ENCODE assay signal across 8 cellular contexts in the genomic region with DNA sequence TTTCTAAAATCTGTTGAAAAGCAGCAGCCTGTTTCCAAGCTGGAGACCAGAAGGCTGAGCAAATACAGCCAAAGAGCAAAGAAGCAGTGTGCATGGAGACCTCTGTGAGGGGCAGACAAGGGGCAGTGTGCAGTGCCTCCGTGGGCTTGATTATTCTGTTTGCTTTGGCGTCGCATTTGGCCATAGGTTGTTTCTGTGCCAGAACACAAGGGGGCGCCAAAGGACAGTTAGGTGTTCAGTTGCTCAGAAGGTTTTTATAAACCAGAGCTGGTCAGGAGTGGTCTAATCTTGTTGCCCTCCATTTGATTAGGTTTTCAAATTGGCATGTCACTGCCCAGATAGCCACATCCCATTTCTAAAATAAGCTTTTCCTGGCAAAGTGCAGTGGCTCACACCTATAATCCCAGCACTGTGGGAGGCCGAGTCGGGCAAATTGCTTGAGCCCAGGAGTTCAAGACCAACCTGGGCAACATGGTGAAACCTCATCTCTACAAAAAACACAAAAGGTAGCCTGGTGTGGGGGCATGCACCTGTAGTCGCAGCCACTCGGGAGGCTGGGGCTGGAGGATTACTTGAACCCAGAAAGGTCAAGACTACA. TPM values are rescaled to one million over a fixed set of nuclear protein-coding genes. Genes with fewer than 3 reads are reported as not detected.
DNase-seq lines count a peak whose midpoint lies in the region; ATAC-seq and TF ChIP-seq lines count a peak whose summit lies in the region.

No MANE protein-coding gene starts in this region.

- H4K20me1 ChIP-seq in PC-9 (ENCODE audit: insufficient read depth) = no peaks in the 10 kb centered on the region

- H3K4me3 ChIP-seq in GM06990 (replicated peaks; ENCODE audit: low read depth, low read length) (no peak overlapping the region), HL-60 (replicated peaks; ENCODE audit: insufficient read depth, low read length) (no peak overlapping the region), PC-9 (no peak overlapping the region), neutrophil (ENCODE audit: low read depth in 1 of 2, low read length in 1 of 2) (no peak overlapping the region)

- H3K27ac ChIP-seq in HL-60 (replicated peaks) = no peak overlapping the region
- no peak overlapping the region for H3K27ac ChIP-seq in PC-9
- no peak overlapping the region for H3K27ac ChIP-seq in neutrophil

- no TSS peak for BruUV-seq in PC-9 (replicated peaks; lab: Mats Ljungman, UMichigan)

- H3F3A ChIP-seq in PC-9 (ENCODE audit: insufficient read depth, low read depth) = no peaks in the 10 kb centered on the region

- no peaks in the 10 kb centered on the region for H3K9me2 ChIP-seq in PC-9 (ENCODE audit: insufficient read depth)

- TF ChIP-seq CTCF in GM06990 (IDR thresholded peaks at IDR 0.05; ENCODE audit: insufficient read depth, low read length, poor library complexity, severe bottlenecking) (peak; percentile 88), HL-60 (IDR thresholded peaks at IDR 0.05; ENCODE audit: insufficient read depth, low read length) (peak; percentile 34), PC-9 (conservative IDR thresholded peaks at IDR 0.05) (peak; percentile 79), neutrophil (IDR thresholded peaks at IDR 0.05) (peak; percentile 65)

- H3K79me2 ChIP-seq in PC-9 (ENCODE audit: low read depth) = no peaks in the 10 kb centered on the region

- H3K4me1 ChIP-seq in PC-9 (replicated peaks; ENCODE audit: insufficient read depth) = no peaks in the 10 kb centered on the region
- no peaks in the 10 kb centered on the region for H3K4me1 ChIP-seq in neutrophil (ENCODE audit: control insufficient read depth in 1 of 2, insufficient read depth in 1 of 2, low read depth in 1 of 2, low read length in 1 of 2)

- H3K4me2 ChIP-seq in PC-9 = no peak overlapping the region

- no peak for ATAC-seq in GM21381 (IDR thresholded peaks at IDR 0.05; ENCODE audit: unreplicated experiment)

- intact Hi-C loops in PC-9 (cut with micrococcal nuclease; ENCODE audit: unreplicated experiment) = loop anchor here (1.0 kb wide), 1 partner anchor 199 kb away; no protein-coding TSS in a partner anchor

- H3K27me3 ChIP-seq in GM06990 (replicated peaks; ENCODE audit: control insufficient read depth, insufficient read depth, low read length) = no peaks in the 10 kb centered on the region
- no peaks in the 10 kb centered on the region for H3K27me3 ChIP-seq in HL-60 (ENCODE audit: insufficient read depth, poor library complexity, severe bottlenecking)
- H3K27me3 ChIP-seq in PC-9 (ENCODE audit: insufficient read depth, low read depth) = peaks cover 58% of the 10 kb centered on the region
- H3K27me3 ChIP-seq in neutrophil = no peaks in the 10 kb centered on the region

- CTCF ChIA-PET in PC-9 (lab: Charles Lee) = interaction anchor here (0.6 to 1.1 kb wide), 2 partner anchors 32 to 199 kb away, joined by 3 read pairs; no protein-coding TSS in a partner anchor

- H3K36me3 ChIP-seq in GM06990 (ENCODE audit: control insufficient read depth, insufficient read depth, low read length) (no peaks in the 10 kb centered on the region; the same call in 1 of the 2 replicates), PC-9 (ENCODE audit: low read depth) (no peaks in the 10 kb centered on the region), neutrophil (peaks cover 11% of the 10 kb centered on the region)

- POLR2A ChIA-PET in PC-9 (lab: Charles Lee; ENCODE audit: unreplicated experiment) = no interaction called here

- H2AFZ ChIP-seq in PC-9 = no peak overlapping the region

- H3K9me3 ChIP-seq in PC-9 (ENCODE audit: insufficient read depth, low read depth) = no peaks in the 10 kb centered on the region
- H3K9me3 ChIP-seq in neutrophil = no peaks in the 10 kb centered on the region

- DNase-seq in GM06990 (ENCODE audit: extremely low read depth, insufficient read length) (no peak), HL-60 (ENCODE audit: low read depth in 1 of 2, low spot score in 1 of 2) (peak; percentile 11 to 39), PC-9 (peak in 1 of 2 experiments; percentile 58), fibroblast of peridontal ligament (ENCODE audit: extremely low read depth) (peak; percentile 74), stromal cell of bone marrow (ENCODE audit: low read depth) (peak; percentile 40)
- DNase-seq in activated T-cell treated with anti-CD3 and anti-CD28 coated beads, Interleukin-2, amount 50 U/mL, for 48 hours = peak; percentile 77 to 80

RNA-seq across cellular contexts. Expression of a gene that starts 10.6 kb away (rescaled TPM):
- total RNA-seq in PC-9 (2021) = 0.07 and 1.1 TPM in 2 replicates

RNA-seq across cellular contexts. Expression of a gene that starts 50.8 kb away (rescaled TPM):
- 39.6 and 59.6 TPM in 2 replicates for total RNA-seq in PC-9 (2021)

RNA-seq across cellular contexts. Expression of a gene that starts 50.9 kb away (rescaled TPM):
- 6.4 and 7.9 TPM in 2 replicates for total RNA-seq in PC-9 (2021)

Comparison
In these comparisons a context has a peak if more than half of its experiments do, and no peak if none do; other contexts are left out.
1. CTCF ChIP-seq: peak in every context shown above with its lines; median percentile 88 in GM06990; 79 in PC-9; 65 in neutrophil; 34 in HL-60.